Comparison of ENCODE assay signal across 31 cellular contexts in genomic region chr16:87626401-87626800, GRCh38. TPM values are rescaled to one million over a fixed set of nuclear protein-coding genes. Genes with fewer than 3 reads are reported as not detected.
"Had no signal": no experiment of that assay in that cellular context is flagged by ENCODE, and none has a peak within 500 bp of the region (broad histone marks: within the 10 kb centered on the region; RNA-seq: fewer than 3 reads in every experiment).

No MANE protein-coding gene starts in this region.

- FAIRE-seq: pancreas, urothelium cell line had no signal

- H3K27me3 ChIP-seq: pancreas, right atrium auricular region, right lobe of liver, thyroid gland, upper lobe of left lung, vagina had no signal

- H3K4me3 Mint-ChIP-seq: naive thymus-derived CD8-positive, alpha-beta T cell; natural killer cell treated with Interleukin-12 subunit alpha and Interleukin-12 subunit beta and Interleukin-15 and Interleukin-18, amount 100 ng/mL, for 72 hours; nephron progenitor cell; neural crest cell; stimulated activated effector memory CD8-positive, alpha-beta T cell treated with anti-CD3 and anti-CD28 coated beads, Interleukin-12 subunit alpha, Interleukin-12 subunit beta, amount 100 ng/mL, for 72 hours; stimulated activated naive B cell treated with anti-CD40 and anti-IgM and Interleukin-4, amounts not matched to agents 10 μg/mL and 1 μg/mL and 100 μg/mL, for 72 hours; stimulated activated naive CD8-positive, alpha-beta T cell treated with anti-CD3 and anti-CD28 coated beads, Interleukin-15, Interleukin-2, amounts not matched to agents 100 ng/mL and 50 ng/mL, for 24 hours had no signal

- H3K36me3 Mint-ChIP-seq: stimulated activated effector memory CD8-positive, alpha-beta T cell treated with anti-CD3 and anti-CD28 coated beads, Interleukin-12 subunit alpha, Interleukin-12 subunit beta, amount 100 ng/mL, for 72 hours; stimulated activated naive B cell treated with anti-CD40 and anti-IgM and Interleukin-4, amounts not matched to agents 10 μg/mL and 1 μg/mL and 100 μg/mL, for 72 hours had no signal

- H3K4me1 ChIP-seq: pancreas, prostate gland, right atrium auricular region, right lobe of liver, sigmoid colon, spleen, stomach, thyroid gland, tibial nerve, upper lobe of left lung, vagina had no signal

- H3K4me2 ChIP-seq: smooth muscle cell had no signal

- H3K4me1 Mint-ChIP-seq: naive thymus-derived CD8-positive, alpha-beta T cell; neural crest cell; stimulated activated effector memory CD8-positive, alpha-beta T cell treated with anti-CD3 and anti-CD28 coated beads, Interleukin-12 subunit alpha, Interleukin-12 subunit beta, amount 100 ng/mL, for 72 hours had no signal

- H3K27ac Mint-ChIP-seq: naive thymus-derived CD8-positive, alpha-beta T cell; natural killer cell treated with Interleukin-12 subunit alpha and Interleukin-12 subunit beta and Interleukin-15 and Interleukin-18, amount 100 ng/mL, for 72 hours; nephron progenitor cell; stimulated activated effector memory CD8-positive, alpha-beta T cell treated with anti-CD3 and anti-CD28 coated beads, Interleukin-12 subunit alpha, Interleukin-12 subunit beta, amount 100 ng/mL, for 72 hours; stimulated activated naive B cell treated with anti-CD40 and anti-IgM and Interleukin-4, amounts not matched to agents 10 μg/mL and 1 μg/mL and 100 μg/mL, for 72 hours; stimulated activated naive CD8-positive, alpha-beta T cell treated with anti-CD3 and anti-CD28 coated beads, Interleukin-15, Interleukin-2, amounts not matched to agents 100 ng/mL and 50 ng/mL, for 24 hours had no signal

- H3K4me3 ChIP-seq: pancreas, prostate gland, right atrium auricular region, right lobe of liver, sigmoid colon, smooth muscle cell, spleen, stomach, thoracic aorta, thyroid gland, tibial nerve, upper lobe of left lung, vagina had no signal

- H3K27ac ChIP-seq: neutrophil, pancreas, prostate gland, right atrium auricular region, right lobe of liver, sigmoid colon, spleen, stomach, thoracic aorta, thyroid gland, tibial nerve, upper lobe of left lung, vagina had no signal

- H3K9me3 ChIP-seq: neutrophil, pancreas, prostate gland, right lobe of liver, thoracic aorta, thyroid gland had no signal

- DNase-seq: nephron progenitor cell; nucleus accumbens; pancreas; retina; right lobe of liver; sigmoid colon; spleen; stimulated activated CD4-positive, alpha-beta T cell treated with anti-CD3 and anti-CD28 coated beads, Interleukin-12 subunit alpha, Interleukin-12 subunit beta, amount 100 ng/mL, for 4 hours; stimulated activated CD4-positive, alpha-beta T cell treated with anti-CD3 and anti-CD28 coated beads, Interleukin-2, amount 100 ng/mL, for 24 hours; stimulated activated CD4-positive, alpha-beta T cell treated with anti-CD3 and anti-CD28 coated beads, Interleukin-2, amount 100 ng/mL, for 48 hours; stimulated activated CD4-positive, alpha-beta T cell treated with anti-CD3 and anti-CD28 coated beads, Interleukin-4, amount 100 ng/mL, for 24 hours; stimulated activated naive B cell treated with anti-CD40 and anti-IgM and Interleukin-4, amounts not matched to agents 10 μg/mL and 1 μg/mL and 100 μg/mL, for 72 hours; stimulated activated naive CD4-positive, alpha-beta T cell treated with Interleukin-2 at 50 U/mL for 16 hours; stomach; thyroid gland; trophoblast cell; upper lobe of left lung had no signal

- H3K36me3 ChIP-seq: neutrophil, pancreas, prostate gland, right atrium auricular region, right lobe of liver, sigmoid colon, spleen, stomach, thoracic aorta, thyroid gland, tibial nerve, upper lobe of left lung, vagina had no signal

- ATAC-seq: naive thymus-derived CD8-positive, alpha-beta T cell; natural killer cell treated with Interleukin-12 subunit alpha and Interleukin-12 subunit beta and Interleukin-15 and Interleukin-18, amount 100 ng/mL, for 72 hours; pancreas; right lobe of liver; stimulated activated effector memory CD8-positive, alpha-beta T cell treated with anti-CD3 and anti-CD28 coated beads, Interleukin-12 subunit alpha, Interleukin-12 subunit beta, amount 100 ng/mL, for 72 hours; stimulated activated naive B cell treated with anti-CD40 and anti-IgM and Interleukin-4, amounts not matched to agents 10 μg/mL and 1 μg/mL and 100 μg/mL, for 72 hours had no signal

RNA-seq across cellular contexts. Expression of gene JPH3, which starts 24.1 kb away (rescaled TPM):
- total RNA-seq: naive thymus-derived CD8-positive, alpha-beta T cell; natural killer cell treated with Interleukin-12 subunit alpha and Interleukin-12 subunit beta and Interleukin-15 and Interleukin-18, amount 100 ng/mL, for 72 hours; skeletal muscle tissue; spleen; thoracic aorta had no signal
